In genomic region chr1:15911927-15912326, GRCh38 we compare ENCODE assay signal across 16 cellular contexts.
"Had no signal": no experiment of that assay in that cellular context is flagged by ENCODE, and none has a peak within 500 bp of the region (broad histone marks: within the 10 kb centered on the region; RNA-seq: fewer than 3 reads in every experiment).

No MANE protein-coding gene starts in this region.

- H3K9me3 ChIP-seq: left lung had no signal

- H3K27ac ChIP-seq: left lung had no signal

- H3K4me1 Mint-ChIP-seq: activated T-helper 17 cell treated with anti-CD3 and anti-CD28 coated beads, Interleukin-2, amount 50 U/mL, for 72 hours had no signal

- H3K27me3 Mint-ChIP-seq: activated CD4-positive, alpha-beta T cell treated with anti-CD3 and anti-CD28 coated beads, Interleukin-2, amount 10 ng/mL, durations not matched to agents 24 days and 14 days; activated CD8-positive, alpha-beta T cell treated with anti-CD3 and anti-CD28 coated beads for 36 hours; activated naive CD8-positive, alpha-beta T cell treated with anti-CD3 and anti-CD28 coated beads, Interleukin-2, amount 10 ng/mL, durations not matched to agents 7 days and 5 days; activated T-helper 17 cell treated with anti-CD3 and anti-CD28 coated beads, Interleukin-2, amount 50 U/mL, for 72 hours; effector memory CD8-positive, alpha-beta T cell; T-cell had no signal

- ATAC-seq: activated CD8-positive, alpha-beta T cell treated with anti-CD3 and anti-CD28 coated beads for 36 hours; activated T-helper 17 cell treated with anti-CD3 and anti-CD28 coated beads, Interleukin-2, amount 50 U/mL, for 72 hours; effector memory CD8-positive, alpha-beta T cell; left lung; sciatic nerve; stimulated activated effector memory CD8-positive, alpha-beta T cell treated with anti-CD3 and anti-CD28 coated beads, Interleukin-12 subunit alpha, Interleukin-12 subunit beta, amount 100 ng/mL, for 72 hours; T-cell had no signal

- H3K9me3 Mint-ChIP-seq: activated CD4-positive, alpha-beta T cell treated with anti-CD3 and anti-CD28 coated beads, Interleukin-2, amount 10 ng/mL, durations not matched to agents 24 days and 14 days; activated CD8-positive, alpha-beta T cell treated with anti-CD3 and anti-CD28 coated beads for 36 hours; activated naive CD8-positive, alpha-beta T cell treated with anti-CD3 and anti-CD28 coated beads, Interleukin-2, amount 10 ng/mL, durations not matched to agents 7 days and 5 days; activated T-helper 17 cell treated with anti-CD3 and anti-CD28 coated beads, Interleukin-2, amount 50 U/mL, for 72 hours; effector memory CD8-positive, alpha-beta T cell; stimulated activated effector memory CD8-positive, alpha-beta T cell treated with anti-CD3 and anti-CD28 coated beads, Interleukin-12 subunit alpha, Interleukin-12 subunit beta, amount 100 ng/mL, for 72 hours; T-cell had no signal

- H3K27me3 ChIP-seq: left lung had no signal

- FAIRE-seq: frontal cortex, keratinocyte had no signal

- H3K4me3 ChIP-seq: left lung had no signal

- H3K27ac Mint-ChIP-seq: activated CD4-positive, alpha-beta T cell treated with anti-CD3 and anti-CD28 coated beads, Interleukin-2, amount 10 ng/mL, durations not matched to agents 24 days and 14 days; activated naive CD8-positive, alpha-beta T cell treated with anti-CD3 and anti-CD28 coated beads, Interleukin-2, amount 10 ng/mL, durations not matched to agents 7 days and 5 days; activated T-helper 17 cell treated with anti-CD3 and anti-CD28 coated beads, Interleukin-2, amount 50 U/mL, for 72 hours; stimulated activated effector memory CD8-positive, alpha-beta T cell treated with anti-CD3 and anti-CD28 coated beads, Interleukin-12 subunit alpha, Interleukin-12 subunit beta, amount 100 ng/mL, for 72 hours had no signal

- H3K4me3 Mint-ChIP-seq: activated CD4-positive, alpha-beta T cell treated with anti-CD3 and anti-CD28 coated beads, Interleukin-2, amount 10 ng/mL, durations not matched to agents 24 days and 14 days; activated CD8-positive, alpha-beta T cell treated with anti-CD3 and anti-CD28 coated beads for 36 hours; activated naive CD8-positive, alpha-beta T cell treated with anti-CD3 and anti-CD28 coated beads, Interleukin-2, amount 10 ng/mL, durations not matched to agents 7 days and 5 days; activated T-helper 17 cell treated with anti-CD3 and anti-CD28 coated beads, Interleukin-2, amount 50 U/mL, for 72 hours; effector memory CD8-positive, alpha-beta T cell; stimulated activated effector memory CD8-positive, alpha-beta T cell treated with anti-CD3 and anti-CD28 coated beads, Interleukin-12 subunit alpha, Interleukin-12 subunit beta, amount 100 ng/mL, for 72 hours; T-cell had no signal

- DNase-seq: activated CD4-positive, alpha-beta T cell treated with anti-CD3 and anti-CD28 coated beads, Interleukin-2, amount 10 ng/mL, durations not matched to agents 24 days and 14 days; activated CD8-positive, alpha-beta T cell treated with anti-CD3 and anti-CD28 coated beads for 36 hours; activated naive CD4-positive, alpha-beta T cell; activated naive CD8-positive, alpha-beta T cell treated with anti-CD3 and anti-CD28 coated beads, Interleukin-2, amount 10 ng/mL, durations not matched to agents 7 days and 5 days; activated T-cell treated with anti-CD3 and anti-CD28 coated beads, Interleukin-2, amount 50 U/mL, for 1 hour; amygdala; caudate nucleus; effector memory CD8-positive, alpha-beta T cell; left lung; stimulated activated CD4-positive, alpha-beta T cell treated with anti-CD3 and anti-CD28 coated beads, Interleukin-4, amount 100 ng/mL, for 24 hours; T-cell had no signal
